Comparison of ENCODE assay signal across 1 cellular context in the genomic region with DNA sequence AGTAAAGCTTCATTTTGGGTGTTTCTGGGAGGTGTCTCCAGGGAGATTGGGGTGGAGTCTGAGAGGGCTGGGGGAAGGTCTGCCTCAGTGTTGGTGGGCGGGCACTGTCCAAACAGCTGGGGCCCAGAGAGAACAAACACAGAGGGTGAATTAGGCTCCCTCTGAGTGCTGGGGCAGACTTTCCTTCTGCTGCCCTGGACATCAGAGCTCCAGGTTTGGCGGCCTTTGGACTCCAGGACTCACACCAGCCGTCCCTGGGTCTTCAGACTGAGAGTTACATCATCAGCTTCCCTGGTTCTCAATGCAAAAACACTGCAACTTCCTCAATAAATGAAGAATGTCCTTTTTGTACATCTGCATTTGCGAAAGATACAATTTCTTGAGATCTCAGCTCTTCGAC.
TF ChIP-seq lines count a peak whose summit lies in the region.

No MANE protein-coding gene starts in this region.

TF ChIP-seq in HepG2, 621 proteins besides CTCF, POLR2A, EP300 and RAD21 (continued from another document and continues in another):
- TF ChIP-seq, protein P1, sequence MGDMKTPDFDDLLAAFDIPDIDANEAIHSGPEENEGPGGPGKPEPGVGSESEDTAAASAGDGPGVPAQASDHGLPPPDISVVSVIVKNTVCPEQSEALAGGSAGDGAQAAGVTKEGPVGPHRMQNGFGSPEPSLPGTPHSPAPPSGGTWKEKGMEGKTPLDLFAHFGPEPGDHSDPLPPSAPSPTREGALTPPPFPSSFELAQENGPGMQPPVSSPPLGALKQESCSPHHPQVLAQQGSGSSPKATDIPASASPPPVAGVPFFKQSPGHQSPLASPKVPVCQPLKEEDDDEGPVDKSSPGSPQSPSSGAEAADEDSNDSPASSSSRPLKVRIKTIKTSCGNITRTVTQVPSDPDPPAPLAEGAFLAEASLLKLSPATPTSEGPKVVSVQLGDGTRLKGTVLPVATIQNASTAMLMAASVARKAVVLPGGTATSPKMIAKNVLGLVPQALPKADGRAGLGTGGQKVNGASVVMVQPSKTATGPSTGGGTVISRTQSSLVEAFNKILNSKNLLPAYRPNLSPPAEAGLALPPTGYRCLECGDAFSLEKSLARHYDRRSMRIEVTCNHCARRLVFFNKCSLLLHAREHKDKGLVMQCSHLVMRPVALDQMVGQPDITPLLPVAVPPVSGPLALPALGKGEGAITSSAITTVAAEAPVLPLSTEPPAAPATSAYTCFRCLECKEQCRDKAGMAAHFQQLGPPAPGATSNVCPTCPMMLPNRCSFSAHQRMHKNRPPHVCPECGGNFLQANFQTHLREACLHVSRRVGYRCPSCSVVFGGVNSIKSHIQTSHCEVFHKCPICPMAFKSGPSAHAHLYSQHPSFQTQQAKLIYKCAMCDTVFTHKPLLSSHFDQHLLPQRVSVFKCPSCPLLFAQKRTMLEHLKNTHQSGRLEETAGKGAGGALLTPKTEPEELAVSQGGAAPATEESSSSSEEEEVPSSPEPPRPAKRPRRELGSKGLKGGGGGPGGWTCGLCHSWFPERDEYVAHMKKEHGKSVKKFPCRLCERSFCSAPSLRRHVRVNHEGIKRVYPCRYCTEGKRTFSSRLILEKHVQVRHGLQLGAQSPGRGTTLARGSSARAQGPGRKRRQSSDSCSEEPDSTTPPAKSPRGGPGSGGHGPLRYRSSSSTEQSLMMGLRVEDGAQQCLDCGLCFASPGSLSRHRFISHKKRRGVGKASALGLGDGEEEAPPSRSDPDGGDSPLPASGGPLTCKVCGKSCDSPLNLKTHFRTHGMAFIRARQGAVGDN (CRISPR knock-in tag; IDR thresholded peaks at IDR 0.05), result peak; percentile 29; the same call in 1 of the 2 replicates
- TF ChIP-seq, protein P2, sequence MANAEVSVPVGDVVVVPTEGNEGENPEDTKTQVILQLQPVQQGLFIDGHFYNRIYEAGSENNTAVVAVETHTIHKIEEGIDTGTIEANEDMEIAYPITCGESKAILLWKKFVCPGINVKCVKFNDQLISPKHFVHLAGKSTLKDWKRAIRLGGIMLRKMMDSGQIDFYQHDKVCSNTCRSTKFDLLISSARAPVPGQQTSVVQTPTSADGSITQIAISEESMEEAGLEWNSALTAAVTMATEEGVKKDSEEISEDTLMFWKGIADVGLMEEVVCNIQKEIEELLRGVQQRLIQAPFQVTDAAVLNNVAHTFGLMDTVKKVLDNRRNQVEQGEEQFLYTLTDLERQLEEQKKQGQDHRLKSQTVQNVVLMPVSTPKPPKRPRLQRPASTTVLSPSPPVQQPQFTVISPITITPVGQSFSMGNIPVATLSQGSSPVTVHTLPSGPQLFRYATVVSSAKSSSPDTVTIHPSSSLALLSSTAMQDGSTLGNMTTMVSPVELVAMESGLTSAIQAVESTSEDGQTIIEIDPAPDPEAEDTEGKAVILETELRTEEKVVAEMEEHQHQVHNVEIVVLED (CRISPR knock-in tag; IDR thresholded peaks at IDR 0.05; ENCODE audit: borderline replicate concordance), result no peak
- TF ChIP-seq FUBP1 (CRISPR knock-in tag; IDR thresholded peaks at IDR 0.05; ENCODE audit: borderline replicate concordance) (no peak), MTF2 (CRISPR knock-in tag; IDR thresholded peaks at IDR 0.05; ENCODE audit: borderline replicate concordance) (no peak), HNF4G (IDR thresholded peaks at IDR 0.05; ENCODE audit: borderline replicate concordance, low read depth, low read length) (peak; percentile 88), HNF4G (CRISPR knock-in tag; IDR thresholded peaks at IDR 0.05; ENCODE audit: borderline replicate concordance, low read depth) (peak; percentile 67; the same call in 1 of the 2 replicates), ZGPAT (CRISPR knock-in tag; IDR thresholded peaks at IDR 0.05) (no peak; the same call in 1 of the 2 replicates), GTF2F1 (IDR thresholded peaks at IDR 0.05; ENCODE audit: low read length) (no peak), RBAK (CRISPR knock-in tag; IDR thresholded peaks at IDR 0.05) (no peak), SAFB2 (CRISPR knock-in tag; IDR thresholded peaks at IDR 0.05; ENCODE audit: borderline replicate concordance, low read depth) (no peak), ZNF18 (CRISPR knock-in tag; IDR thresholded peaks at IDR 0.05; ENCODE audit: insufficient replicate concordance) (peak; percentile 99), KDM6A (CRISPR knock-in tag; IDR thresholded peaks at IDR 0.05; ENCODE audit: low read depth) (0 out of 2 replicates have a peak, but pooled peaks have one; percentile 31), MED1 (CRISPR knock-in tag; IDR thresholded peaks at IDR 0.05) (no peak), FOXJ3 (CRISPR knock-in tag; IDR thresholded peaks at IDR 0.05; ENCODE audit: borderline replicate concordance) (no peak), CSRNP2 (CRISPR knock-in tag; conservative IDR thresholded peaks at IDR 0.05; ENCODE audit: low read depth) (no peak), SALL2 (CRISPR knock-in tag; IDR thresholded peaks at IDR 0.05) (no peak), ZBTB37 (CRISPR knock-in tag; IDR thresholded peaks at IDR 0.05) (no peak), ZFP41 (CRISPR knock-in tag; IDR thresholded peaks at IDR 0.05; ENCODE audit: borderline replicate concordance) (no peak), ZNF274 (CRISPR knock-in tag; IDR thresholded peaks at IDR 0.05) (no peak), ZNF446 (CRISPR knock-in tag; IDR thresholded peaks at IDR 0.05) (no peak), CENPT (CRISPR knock-in tag; IDR thresholded peaks at IDR 0.05; ENCODE audit: low read depth) (no peak), ZNF557 (CRISPR knock-in tag; IDR thresholded peaks at IDR 0.05) (no peak), ZNF780A (CRISPR knock-in tag; IDR thresholded peaks at IDR 0.05) (0 out of 2 replicates have a peak, but pooled peaks have one; percentile 24), SOX5 (CRISPR knock-in tag; IDR thresholded peaks at IDR 0.05; ENCODE audit: borderline replicate concordance) (0 out of 2 replicates have a peak, but pooled peaks have one; percentile 10), KMT2B (CRISPR knock-in tag; IDR thresholded peaks at IDR 0.05) (no peak), ZNF598 (CRISPR knock-in tag; IDR thresholded peaks at IDR 0.05; ENCODE audit: borderline replicate concordance) (no peak), CREM (IDR thresholded peaks at IDR 0.05) (peak; percentile 19; the same call in 1 of the 2 replicates), CREM (CRISPR knock-in tag; IDR thresholded peaks at IDR 0.05) (no peak), ELF4 (CRISPR knock-in tag; IDR thresholded peaks at IDR 0.05; ENCODE audit: borderline replicate concordance) (no peak), ZNF12 (CRISPR knock-in tag; IDR thresholded peaks at IDR 0.05) (0 out of 2 replicates have a peak, but pooled peaks have one; percentile 14)
- TF ChIP-seq, protein P3, sequence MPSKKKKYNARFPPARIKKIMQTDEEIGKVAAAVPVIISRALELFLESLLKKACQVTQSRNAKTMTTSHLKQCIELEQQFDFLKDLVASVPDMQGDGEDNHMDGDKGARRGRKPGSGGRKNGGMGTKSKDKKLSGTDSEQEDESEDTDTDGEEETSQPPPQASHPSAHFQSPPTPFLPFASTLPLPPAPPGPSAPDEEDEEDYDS (CRISPR knock-in tag; IDR thresholded peaks at IDR 0.05), result peak; percentile 32; the same call in 1 of the 2 replicates
- TF ChIP-seq, protein P4, sequence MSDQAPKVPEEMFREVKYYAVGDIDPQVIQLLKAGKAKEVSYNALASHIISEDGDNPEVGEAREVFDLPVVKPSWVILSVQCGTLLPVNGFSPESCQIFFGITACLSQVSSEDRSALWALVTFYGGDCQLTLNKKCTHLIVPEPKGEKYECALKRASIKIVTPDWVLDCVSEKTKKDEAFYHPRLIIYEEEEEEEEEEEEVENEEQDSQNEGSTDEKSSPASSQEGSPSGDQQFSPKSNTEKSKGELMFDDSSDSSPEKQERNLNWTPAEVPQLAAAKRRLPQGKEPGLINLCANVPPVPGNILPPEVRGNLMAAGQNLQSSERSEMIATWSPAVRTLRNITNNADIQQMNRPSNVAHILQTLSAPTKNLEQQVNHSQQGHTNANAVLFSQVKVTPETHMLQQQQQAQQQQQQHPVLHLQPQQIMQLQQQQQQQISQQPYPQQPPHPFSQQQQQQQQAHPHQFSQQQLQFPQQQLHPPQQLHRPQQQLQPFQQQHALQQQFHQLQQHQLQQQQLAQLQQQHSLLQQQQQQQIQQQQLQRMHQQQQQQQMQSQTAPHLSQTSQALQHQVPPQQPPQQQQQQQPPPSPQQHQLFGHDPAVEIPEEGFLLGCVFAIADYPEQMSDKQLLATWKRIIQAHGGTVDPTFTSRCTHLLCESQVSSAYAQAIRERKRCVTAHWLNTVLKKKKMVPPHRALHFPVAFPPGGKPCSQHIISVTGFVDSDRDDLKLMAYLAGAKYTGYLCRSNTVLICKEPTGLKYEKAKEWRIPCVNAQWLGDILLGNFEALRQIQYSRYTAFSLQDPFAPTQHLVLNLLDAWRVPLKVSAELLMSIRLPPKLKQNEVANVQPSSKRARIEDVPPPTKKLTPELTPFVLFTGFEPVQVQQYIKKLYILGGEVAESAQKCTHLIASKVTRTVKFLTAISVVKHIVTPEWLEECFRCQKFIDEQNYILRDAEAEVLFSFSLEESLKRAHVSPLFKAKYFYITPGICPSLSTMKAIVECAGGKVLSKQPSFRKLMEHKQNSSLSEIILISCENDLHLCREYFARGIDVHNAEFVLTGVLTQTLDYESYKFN (CRISPR knock-in tag; conservative IDR thresholded peaks at IDR 0.05), result peak; percentile 69
- TF ChIP-seq, protein P5, sequence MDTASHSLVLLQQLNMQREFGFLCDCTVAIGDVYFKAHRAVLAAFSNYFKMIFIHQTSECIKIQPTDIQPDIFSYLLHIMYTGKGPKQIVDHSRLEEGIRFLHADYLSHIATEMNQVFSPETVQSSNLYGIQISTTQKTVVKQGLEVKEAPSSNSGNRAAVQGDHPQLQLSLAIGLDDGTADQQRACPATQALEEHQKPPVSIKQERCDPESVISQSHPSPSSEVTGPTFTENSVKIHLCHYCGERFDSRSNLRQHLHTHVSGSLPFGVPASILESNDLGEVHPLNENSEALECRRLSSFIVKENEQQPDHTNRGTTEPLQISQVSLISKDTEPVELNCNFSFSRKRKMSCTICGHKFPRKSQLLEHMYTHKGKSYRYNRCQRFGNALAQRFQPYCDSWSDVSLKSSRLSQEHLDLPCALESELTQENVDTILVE (CRISPR knock-in tag; IDR thresholded peaks at IDR 0.05), result no peak
- TF ChIP-seq, protein P6, sequence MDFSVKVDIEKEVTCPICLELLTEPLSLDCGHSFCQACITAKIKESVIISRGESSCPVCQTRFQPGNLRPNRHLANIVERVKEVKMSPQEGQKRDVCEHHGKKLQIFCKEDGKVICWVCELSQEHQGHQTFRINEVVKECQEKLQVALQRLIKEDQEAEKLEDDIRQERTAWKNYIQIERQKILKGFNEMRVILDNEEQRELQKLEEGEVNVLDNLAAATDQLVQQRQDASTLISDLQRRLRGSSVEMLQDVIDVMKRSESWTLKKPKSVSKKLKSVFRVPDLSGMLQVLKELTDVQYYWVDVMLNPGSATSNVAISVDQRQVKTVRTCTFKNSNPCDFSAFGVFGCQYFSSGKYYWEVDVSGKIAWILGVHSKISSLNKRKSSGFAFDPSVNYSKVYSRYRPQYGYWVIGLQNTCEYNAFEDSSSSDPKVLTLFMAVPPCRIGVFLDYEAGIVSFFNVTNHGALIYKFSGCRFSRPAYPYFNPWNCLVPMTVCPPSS (IDR thresholded peaks at IDR 0.05), result no peak
